15 cellular contexts compared by ENCODE assay signal in the genomic region with DNA sequence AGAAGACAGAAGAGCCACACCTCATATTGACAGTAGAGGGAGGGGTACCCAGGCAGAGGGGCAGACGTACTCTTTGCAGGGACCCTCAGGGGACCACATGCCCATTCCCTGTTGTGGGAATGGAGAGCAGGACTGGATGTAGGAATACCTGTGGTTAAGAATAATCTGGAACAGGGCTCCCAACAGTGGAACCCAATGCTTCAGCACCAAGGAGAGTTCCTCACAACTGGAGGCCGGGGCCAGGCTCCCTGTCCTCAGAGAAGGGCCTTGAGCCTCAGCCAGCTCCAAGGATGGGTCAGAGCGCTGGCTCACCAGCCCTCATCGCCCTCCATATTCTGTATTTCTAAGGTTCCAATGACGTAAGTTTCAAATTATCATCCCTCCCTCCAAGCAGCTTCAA. TPM values are rescaled to one million over a fixed set of nuclear protein-coding genes. Genes with fewer than 3 reads are reported as not detected.
DNase-seq lines count a peak whose midpoint lies in the region; TF ChIP-seq lines count a peak whose summit lies in the region.
"Had no signal": no experiment of that assay in that cellular context is flagged by ENCODE, and none has a peak within 500 bp of the region (broad histone marks: within the 10 kb centered on the region; RNA-seq: fewer than 3 reads in every experiment).

No MANE protein-coding gene starts in this region.

- CTCF ChIA-PET in activated CD4-positive, alpha-beta T cell treated with anti-CD3 and anti-CD28 coated beads, Interleukin-2, amount 10 ng/mL, durations not matched to agents 7 days and 5 days (lab: Charles Lee), result no interaction called here

- no peak overlapping the region for H3K27ac Mint-ChIP-seq in activated CD4-positive, alpha-beta T cell treated with anti-CD3 and anti-CD28 coated beads, Interleukin-2, amount 10 ng/mL, durations not matched to agents 24 days and 14 days
- no peak overlapping the region for H3K27ac Mint-ChIP-seq in activated CD4-positive, alpha-beta T cell treated with anti-CD3 and anti-CD28 coated beads, Interleukin-2, amount 10 ng/mL, durations not matched to agents 7 days and 5 days

- no peak overlapping the region for H3K4me3 ChIP-seq in epithelial cell of esophagus (ENCODE audit: low read length)
- H3K4me3 ChIP-seq: upper lobe of left lung had no signal

- DNase-seq in activated CD4-positive, alpha-beta T cell treated with anti-CD3 and anti-CD28 coated beads, Interleukin-2, amount 10 ng/mL, durations not matched to agents 24 days and 14 days, result peak; percentile 54
- DNase-seq in activated CD4-positive, alpha-beta T cell treated with anti-CD3 and anti-CD28 coated beads, Interleukin-2, amount 10 ng/mL, durations not matched to agents 7 days and 5 days, result no peak
- peak; percentile 55 for DNase-seq in RKO (ENCODE audit: low spot score)
- DNase-seq in epithelial cell of esophagus (ENCODE audit: low read depth), result peak; percentile 38
- peak; percentile 31 for DNase-seq in retina
- no peak for DNase-seq in effector CD4-positive, alpha-beta T cell
- DNase-seq in activated CD8-positive, alpha-beta memory T cell treated with anti-CD3 and anti-CD28 coated beads for 24 hours, result no peak
- no peak for DNase-seq in NCI-H1436 (lab: John Stamatoyannopoulos, UW)
- DNase-seq: activated CD4-positive, alpha-beta T cell treated with anti-CD3 and anti-CD28 coated beads, Interleukin-2, amount 50 U/mL, for 48 hours; activated gamma-delta T cell; DMS79 treated with DMSO at 0.1 percent for 48 hours; foreskin melanocyte; NCI-H1417 treated with DMSO at 0.1 percent for 48 hours; SW 1271; upper lobe of left lung had no signal

- no peak for TF ChIP-seq CTCF in epithelial cell of esophagus (IDR thresholded peaks at IDR 0.05; ENCODE audit: insufficient read depth, low read depth, low read length, missing control alignments)

- no peak overlapping the region for H3K4me3 Mint-ChIP-seq in activated CD4-positive, alpha-beta T cell treated with anti-CD3 and anti-CD28 coated beads, Interleukin-2, amount 10 ng/mL, durations not matched to agents 24 days and 14 days
- H3K4me3 Mint-ChIP-seq in activated CD4-positive, alpha-beta T cell treated with anti-CD3 and anti-CD28 coated beads, Interleukin-2, amount 10 ng/mL, durations not matched to agents 7 days and 5 days, result no peak overlapping the region

- no peaks in the 10 kb centered on the region for H3K36me3 Mint-ChIP-seq in activated CD4-positive, alpha-beta T cell treated with anti-CD3 and anti-CD28 coated beads, Interleukin-2, amount 10 ng/mL, durations not matched to agents 24 days and 14 days (ENCODE audit: low read depth)
- no peaks in the 10 kb centered on the region for H3K36me3 Mint-ChIP-seq in activated CD4-positive, alpha-beta T cell treated with anti-CD3 and anti-CD28 coated beads, Interleukin-2, amount 10 ng/mL, durations not matched to agents 7 days and 5 days (ENCODE audit: low read depth)

- no peaks in the 10 kb centered on the region for H3K4me1 Mint-ChIP-seq in activated CD4-positive, alpha-beta T cell treated with anti-CD3 and anti-CD28 coated beads, Interleukin-2, amount 10 ng/mL, durations not matched to agents 24 days and 14 days
- H3K4me1 Mint-ChIP-seq in activated CD4-positive, alpha-beta T cell treated with anti-CD3 and anti-CD28 coated beads, Interleukin-2, amount 10 ng/mL, durations not matched to agents 7 days and 5 days, result no peaks in the 10 kb centered on the region

- POLR2A ChIA-PET in activated CD4-positive, alpha-beta T cell treated with anti-CD3 and anti-CD28 coated beads, Interleukin-2, amount 10 ng/mL, durations not matched to agents 7 days and 5 days (lab: Charles Lee), result no interaction called here

- H3K9me3 Mint-ChIP-seq in activated CD4-positive, alpha-beta T cell treated with anti-CD3 and anti-CD28 coated beads, Interleukin-2, amount 10 ng/mL, durations not matched to agents 24 days and 14 days, result no peaks in the 10 kb centered on the region
- no peaks in the 10 kb centered on the region for H3K9me3 Mint-ChIP-seq in activated CD4-positive, alpha-beta T cell treated with anti-CD3 and anti-CD28 coated beads, Interleukin-2, amount 10 ng/mL, durations not matched to agents 7 days and 5 days

- H3K27me3 Mint-ChIP-seq in activated CD4-positive, alpha-beta T cell treated with anti-CD3 and anti-CD28 coated beads, Interleukin-2, amount 10 ng/mL, durations not matched to agents 24 days and 14 days, result peaks cover 22% of the 10 kb centered on the region
- H3K27me3 Mint-ChIP-seq in activated CD4-positive, alpha-beta T cell treated with anti-CD3 and anti-CD28 coated beads, Interleukin-2, amount 10 ng/mL, durations not matched to agents 7 days and 5 days, result peaks cover 29% of the 10 kb centered on the region

- intact Hi-C loops in activated CD4-positive, alpha-beta T cell treated with anti-CD3 and anti-CD28 coated beads, Interleukin-2, amount 10 ng/mL, durations not matched to agents 24 days and 14 days (cut with micrococcal nuclease), result no loop called here

RNA-seq across cellular contexts. Expression of a gene that starts 7.4 kb away (rescaled TPM):
- not detected in 2 replicates for total RNA-seq in activated CD4-positive, alpha-beta T cell treated with anti-CD3 and anti-CD28 coated beads, Interleukin-2, amount 10 ng/mL, durations not matched to agents 24 days and 14 days
- not detected for total RNA-seq in activated CD4-positive, alpha-beta T cell treated with anti-CD3 and anti-CD28 coated beads, Interleukin-2, amount 10 ng/mL, durations not matched to agents 7 days and 5 days

Comparison
In these comparisons a context has a peak if more than half of its experiments do, and no peak if none do; other contexts are left out.
1. DNase-seq: peak in activated CD4-positive, alpha-beta T cell treated with anti-CD3 and anti-CD28 coated beads, Interleukin-2, amount 10 ng/mL, durations not matched to agents 24 days and 14 days (single experiment), RKO (single experiment), epithelial cell of esophagus (single experiment) and retina (single experiment); none in activated CD4-positive, alpha-beta T cell treated with anti-CD3 and anti-CD28 coated beads, Interleukin-2, amount 10 ng/mL, durations not matched to agents 7 days and 5 days (single experiment), effector CD4-positive, alpha-beta T cell (single experiment), activated CD8-positive, alpha-beta memory T cell treated with anti-CD3 and anti-CD28 coated beads for 24 hours (single experiment) and NCI-H1436 (single experiment).